ENCODE assay signal across 1 cellular context in the genomic region with DNA sequence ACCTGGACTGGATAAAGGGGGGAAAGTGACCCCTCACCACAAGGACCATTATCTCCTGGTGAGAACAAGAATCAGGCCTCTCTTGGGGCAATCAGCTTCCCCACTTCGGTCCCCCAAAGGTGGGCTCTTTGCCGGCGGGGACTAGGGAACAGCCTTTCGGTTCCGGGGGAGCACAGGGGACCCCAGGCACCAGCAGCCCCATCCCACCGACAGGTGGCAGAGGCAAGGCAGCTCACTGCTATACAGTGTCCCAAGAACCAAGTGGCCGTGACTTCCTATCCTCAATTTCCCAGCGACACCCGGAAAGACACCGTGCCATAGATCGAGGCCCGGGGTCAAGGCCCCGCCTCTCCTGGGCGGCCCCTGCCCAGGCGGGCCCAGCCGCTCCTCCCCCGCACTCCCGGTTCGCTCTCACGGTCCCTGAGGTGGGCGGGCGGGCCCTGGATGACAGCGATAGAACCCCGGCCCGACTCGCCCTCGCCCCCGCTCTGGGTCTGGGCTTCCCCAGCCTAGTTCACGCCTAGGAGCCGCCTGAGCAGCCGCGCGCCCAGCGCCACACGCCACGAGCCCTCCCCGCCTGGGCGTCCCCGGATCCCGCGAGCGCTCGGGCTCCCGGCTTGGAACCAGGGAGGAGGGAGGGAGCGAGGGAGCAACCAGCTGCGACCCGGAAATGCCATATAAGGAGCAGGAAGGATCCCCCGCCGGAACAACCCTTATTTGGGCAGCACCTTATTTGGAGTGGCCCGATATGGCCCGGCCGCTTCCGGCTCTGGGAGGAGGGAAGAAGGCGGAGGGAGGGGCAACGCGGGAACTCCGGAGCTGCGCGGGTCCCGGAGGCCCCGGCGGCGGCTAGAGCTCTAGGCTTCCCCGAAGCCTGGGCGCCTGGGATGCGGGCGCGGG.
TF ChIP-seq lines count a peak whose summit lies in the region.

No MANE protein-coding gene starts in this region.

TF ChIP-seq in HEK293, 187 proteins besides CTCF, POLR2A, EP300 and RAD21 (continued from another document and continues in another):
- TF ChIP-seq, protein P1, sequence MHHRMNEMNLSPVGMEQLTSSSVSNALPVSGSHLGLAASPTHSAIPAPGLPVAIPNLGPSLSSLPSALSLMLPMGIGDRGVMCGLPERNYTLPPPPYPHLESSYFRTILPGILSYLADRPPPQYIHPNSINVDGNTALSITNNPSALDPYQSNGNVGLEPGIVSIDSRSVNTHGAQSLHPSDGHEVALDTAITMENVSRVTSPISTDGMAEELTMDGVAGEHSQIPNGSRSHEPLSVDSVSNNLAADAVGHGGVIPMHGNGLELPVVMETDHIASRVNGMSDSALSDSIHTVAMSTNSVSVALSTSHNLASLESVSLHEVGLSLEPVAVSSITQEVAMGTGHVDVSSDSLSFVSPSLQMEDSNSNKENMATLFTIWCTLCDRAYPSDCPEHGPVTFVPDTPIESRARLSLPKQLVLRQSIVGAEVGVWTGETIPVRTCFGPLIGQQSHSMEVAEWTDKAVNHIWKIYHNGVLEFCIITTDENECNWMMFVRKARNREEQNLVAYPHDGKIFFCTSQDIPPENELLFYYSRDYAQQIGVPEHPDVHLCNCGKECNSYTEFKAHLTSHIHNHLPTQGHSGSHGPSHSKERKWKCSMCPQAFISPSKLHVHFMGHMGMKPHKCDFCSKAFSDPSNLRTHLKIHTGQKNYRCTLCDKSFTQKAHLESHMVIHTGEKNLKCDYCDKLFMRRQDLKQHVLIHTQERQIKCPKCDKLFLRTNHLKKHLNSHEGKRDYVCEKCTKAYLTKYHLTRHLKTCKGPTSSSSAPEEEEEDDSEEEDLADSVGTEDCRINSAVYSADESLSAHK (tag by site-specific recombination; IDR thresholded peaks at IDR 0.05) = peak; percentile 10; the same call in 1 of the 2 replicates
- TF ChIP-seq, protein P2, sequence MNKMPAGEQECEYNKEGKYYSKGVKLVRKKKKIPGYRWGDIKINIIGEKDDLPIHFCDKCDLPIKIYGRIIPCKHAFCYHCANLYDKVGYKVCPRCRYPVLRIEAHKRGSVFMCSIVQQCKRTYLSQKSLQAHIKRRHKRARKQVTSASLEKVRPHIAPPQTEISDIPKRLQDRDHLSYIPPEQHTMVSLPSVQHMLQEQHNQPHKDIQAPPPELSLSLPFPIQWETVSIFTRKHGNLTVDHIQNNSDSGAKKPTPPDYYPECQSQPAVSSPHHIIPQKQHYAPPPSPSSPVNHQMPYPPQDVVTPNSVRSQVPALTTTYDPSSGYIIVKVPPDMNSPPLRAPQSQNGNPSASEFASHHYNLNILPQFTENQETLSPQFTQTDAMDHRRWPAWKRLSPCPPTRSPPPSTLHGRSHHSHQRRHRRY (tag by site-specific recombination; IDR thresholded peaks at IDR 0.05) = no peak
- TF ChIP-seq ZNF664 (tag by site-specific recombination; IDR thresholded peaks at IDR 0.05) = no peak
- no peak for TF ChIP-seq ZNF394 (tag by site-specific recombination; IDR thresholded peaks at IDR 0.05; ENCODE audit: borderline replicate concordance)
- TF ChIP-seq FEZF1 (tag by site-specific recombination; IDR thresholded peaks at IDR 0.05) = no peak
- TF ChIP-seq ZNF335 (tag by site-specific recombination; conservative IDR thresholded peaks at IDR 0.05) = peak; percentile 96
- no peak for TF ChIP-seq ZNF701 (tag by site-specific recombination; IDR thresholded peaks at IDR 0.05)
- TF ChIP-seq, protein P3, sequence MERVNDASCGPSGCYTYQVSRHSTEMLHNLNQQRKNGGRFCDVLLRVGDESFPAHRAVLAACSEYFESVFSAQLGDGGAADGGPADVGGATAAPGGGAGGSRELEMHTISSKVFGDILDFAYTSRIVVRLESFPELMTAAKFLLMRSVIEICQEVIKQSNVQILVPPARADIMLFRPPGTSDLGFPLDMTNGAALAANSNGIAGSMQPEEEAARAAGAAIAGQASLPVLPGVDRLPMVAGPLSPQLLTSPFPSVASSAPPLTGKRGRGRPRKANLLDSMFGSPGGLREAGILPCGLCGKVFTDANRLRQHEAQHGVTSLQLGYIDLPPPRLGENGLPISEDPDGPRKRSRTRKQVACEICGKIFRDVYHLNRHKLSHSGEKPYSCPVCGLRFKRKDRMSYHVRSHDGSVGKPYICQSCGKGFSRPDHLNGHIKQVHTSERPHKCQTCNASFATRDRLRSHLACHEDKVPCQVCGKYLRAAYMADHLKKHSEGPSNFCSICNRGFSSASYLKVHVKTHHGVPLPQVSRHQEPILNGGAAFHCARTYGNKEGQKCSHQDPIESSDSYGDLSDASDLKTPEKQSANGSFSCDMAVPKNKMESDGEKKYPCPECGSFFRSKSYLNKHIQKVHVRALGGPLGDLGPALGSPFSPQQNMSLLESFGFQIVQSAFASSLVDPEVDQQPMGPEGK (tag by site-specific recombination; IDR thresholded peaks at IDR 0.05) = peak; percentile 99
- TF ChIP-seq, protein P4, sequence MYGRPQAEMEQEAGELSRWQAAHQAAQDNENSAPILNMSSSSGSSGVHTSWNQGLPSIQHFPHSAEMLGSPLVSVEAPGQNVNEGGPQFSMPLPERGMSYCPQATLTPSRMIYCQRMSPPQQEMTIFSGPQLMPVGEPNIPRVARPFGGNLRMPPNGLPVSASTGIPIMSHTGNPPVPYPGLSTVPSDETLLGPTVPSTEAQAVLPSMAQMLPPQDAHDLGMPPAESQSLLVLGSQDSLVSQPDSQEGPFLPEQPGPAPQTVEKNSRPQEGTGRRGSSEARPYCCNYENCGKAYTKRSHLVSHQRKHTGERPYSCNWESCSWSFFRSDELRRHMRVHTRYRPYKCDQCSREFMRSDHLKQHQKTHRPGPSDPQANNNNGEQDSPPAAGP (tag by site-specific recombination; IDR thresholded peaks at IDR 0.05) = peak; percentile 49
- TF ChIP-seq, protein P5, sequence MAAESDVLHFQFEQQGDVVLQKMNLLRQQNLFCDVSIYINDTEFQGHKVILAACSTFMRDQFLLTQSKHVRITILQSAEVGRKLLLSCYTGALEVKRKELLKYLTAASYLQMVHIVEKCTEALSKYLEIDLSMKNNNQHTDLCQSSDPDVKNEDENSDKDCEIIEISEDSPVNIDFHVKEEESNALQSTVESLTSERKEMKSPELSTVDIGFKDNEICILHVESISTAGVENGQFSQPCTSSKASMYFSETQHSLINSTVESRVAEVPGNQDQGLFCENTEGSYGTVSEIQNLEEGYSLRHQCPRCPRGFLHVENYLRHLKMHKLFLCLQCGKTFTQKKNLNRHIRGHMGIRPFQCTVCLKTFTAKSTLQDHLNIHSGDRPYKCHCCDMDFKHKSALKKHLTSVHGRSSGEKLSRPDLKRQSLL (tag by site-specific recombination; IDR thresholded peaks at IDR 0.05) = peak; percentile 20
- TF ChIP-seq ZNF621 (tag by site-specific recombination; IDR thresholded peaks at IDR 0.05) = no peak
- peak; percentile 50; the same call in 1 of the 2 replicates for TF ChIP-seq SP7 (tag by site-specific recombination; IDR thresholded peaks at IDR 0.05)
- TF ChIP-seq, protein P6, sequence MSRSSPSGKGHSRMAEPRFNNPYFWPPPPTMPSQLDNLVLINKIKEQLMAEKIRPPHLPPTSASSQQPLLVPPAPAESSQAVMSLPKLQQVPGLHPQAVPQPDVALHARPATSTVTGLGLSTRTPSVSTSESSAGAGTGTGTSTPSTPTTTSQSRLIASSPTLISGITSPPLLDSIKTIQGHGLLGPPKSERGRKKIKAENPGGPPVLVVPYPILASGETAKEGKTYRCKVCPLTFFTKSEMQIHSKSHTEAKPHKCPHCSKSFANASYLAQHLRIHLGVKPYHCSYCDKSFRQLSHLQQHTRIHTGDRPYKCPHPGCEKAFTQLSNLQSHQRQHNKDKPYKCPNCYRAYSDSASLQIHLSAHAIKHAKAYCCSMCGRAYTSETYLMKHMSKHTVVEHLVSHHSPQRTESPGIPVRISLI (tag by site-specific recombination; IDR thresholded peaks at IDR 0.05) = no peak
- no peak for TF ChIP-seq ZNF19 (tag by site-specific recombination; IDR thresholded peaks at IDR 0.05; ENCODE audit: low read depth)
- TF ChIP-seq REPIN1 (tag by site-specific recombination; IDR thresholded peaks at IDR 0.05; ENCODE audit: low read depth) = no peak
- TF ChIP-seq SP2 (tag by site-specific recombination; IDR thresholded peaks at IDR 0.05) = peak; percentile 93
- peak; percentile 81 for TF ChIP-seq WT1 (tag by site-specific recombination; IDR thresholded peaks at IDR 0.05)
- no peak for TF ChIP-seq ZNF544 (tag by site-specific recombination; IDR thresholded peaks at IDR 0.05)
- 0 out of 2 replicates have a peak, but pooled peaks have one; percentile 29 for TF ChIP-seq ZNF2 (tag by site-specific recombination; IDR thresholded peaks at IDR 0.05)
- no peak for TF ChIP-seq ZNF114 (tag by site-specific recombination; IDR thresholded peaks at IDR 0.05)
- no peak for TF ChIP-seq ZNF302 (tag by site-specific recombination; IDR thresholded peaks at IDR 0.05; ENCODE audit: low read depth)
- TF ChIP-seq ZSCAN30 (tag by site-specific recombination; IDR thresholded peaks at IDR 0.05) = peak; percentile 83; the same call in 1 of the 2 replicates
- TF ChIP-seq, protein P7, sequence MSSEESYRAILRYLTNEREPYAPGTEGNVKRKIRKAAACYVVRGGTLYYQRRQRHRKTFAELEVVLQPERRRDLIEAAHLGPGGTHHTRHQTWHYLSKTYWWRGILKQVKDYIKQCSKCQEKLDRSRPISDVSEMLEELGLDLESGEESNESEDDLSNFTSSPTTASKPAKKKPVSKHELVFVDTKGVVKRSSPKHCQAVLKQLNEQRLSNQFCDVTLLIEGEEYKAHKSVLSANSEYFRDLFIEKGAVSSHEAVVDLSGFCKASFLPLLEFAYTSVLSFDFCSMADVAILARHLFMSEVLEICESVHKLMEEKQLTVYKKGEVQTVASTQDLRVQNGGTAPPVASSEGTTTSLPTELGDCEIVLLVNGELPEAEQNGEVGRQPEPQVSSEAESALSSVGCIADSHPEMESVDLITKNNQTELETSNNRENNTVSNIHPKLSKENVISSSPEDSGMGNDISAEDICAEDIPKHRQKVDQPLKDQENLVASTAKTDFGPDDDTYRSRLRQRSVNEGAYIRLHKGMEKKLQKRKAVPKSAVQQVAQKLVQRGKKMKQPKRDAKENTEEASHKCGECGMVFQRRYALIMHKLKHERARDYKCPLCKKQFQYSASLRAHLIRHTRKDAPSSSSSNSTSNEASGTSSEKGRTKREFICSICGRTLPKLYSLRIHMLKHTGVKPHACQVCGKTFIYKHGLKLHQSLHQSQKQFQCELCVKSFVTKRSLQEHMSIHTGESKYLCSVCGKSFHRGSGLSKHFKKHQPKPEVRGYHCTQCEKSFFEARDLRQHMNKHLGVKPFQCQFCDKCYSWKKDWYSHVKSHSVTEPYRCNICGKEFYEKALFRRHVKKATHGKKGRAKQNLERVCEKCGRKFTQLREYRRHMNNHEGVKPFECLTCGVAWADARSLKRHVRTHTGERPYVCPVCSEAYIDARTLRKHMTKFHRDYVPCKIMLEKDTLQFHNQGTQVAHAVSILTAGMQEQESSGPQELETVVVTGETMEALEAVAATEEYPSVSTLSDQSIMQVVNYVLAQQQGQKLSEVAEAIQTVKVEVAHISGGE (tag by site-specific recombination; conservative IDR thresholded peaks at IDR 0.05; ENCODE audit: low read depth) = peak; percentile 60; the same call in 1 of the 2 replicates
- no peak for TF ChIP-seq ZNF514 (tag by site-specific recombination; IDR thresholded peaks at IDR 0.05)
- TF ChIP-seq ZBTB8A (tag by site-specific recombination; IDR thresholded peaks at IDR 0.05) = peak; percentile 98
- no peak for TF ChIP-seq GLI4 (tag by site-specific recombination; IDR thresholded peaks at IDR 0.05)
- TF ChIP-seq ZNF146 (tag by site-specific recombination; IDR thresholded peaks at IDR 0.05) = no peak
- TF ChIP-seq ZNF830 (tag by site-specific recombination; IDR thresholded peaks at IDR 0.05; ENCODE audit: low read depth) = no peak
- no peak for TF ChIP-seq ZNF157 (tag by site-specific recombination; IDR thresholded peaks at IDR 0.05)
- TF ChIP-seq ZBTB7A (tag by site-specific recombination; IDR thresholded peaks at IDR 0.05; ENCODE audit: low read depth) = peak; percentile 90
- TF ChIP-seq MEIS1 (CRISPR knock-in tag; IDR thresholded peaks at IDR 0.05; ENCODE audit: borderline replicate concordance) = no peak
- TF ChIP-seq ZNF600 (tag by site-specific recombination; IDR thresholded peaks at IDR 0.05) = peak; percentile 83
- TF ChIP-seq HOXC10 (CRISPR knock-in tag; IDR thresholded peaks at IDR 0.05) = no peak
- TF ChIP-seq, protein P8, sequence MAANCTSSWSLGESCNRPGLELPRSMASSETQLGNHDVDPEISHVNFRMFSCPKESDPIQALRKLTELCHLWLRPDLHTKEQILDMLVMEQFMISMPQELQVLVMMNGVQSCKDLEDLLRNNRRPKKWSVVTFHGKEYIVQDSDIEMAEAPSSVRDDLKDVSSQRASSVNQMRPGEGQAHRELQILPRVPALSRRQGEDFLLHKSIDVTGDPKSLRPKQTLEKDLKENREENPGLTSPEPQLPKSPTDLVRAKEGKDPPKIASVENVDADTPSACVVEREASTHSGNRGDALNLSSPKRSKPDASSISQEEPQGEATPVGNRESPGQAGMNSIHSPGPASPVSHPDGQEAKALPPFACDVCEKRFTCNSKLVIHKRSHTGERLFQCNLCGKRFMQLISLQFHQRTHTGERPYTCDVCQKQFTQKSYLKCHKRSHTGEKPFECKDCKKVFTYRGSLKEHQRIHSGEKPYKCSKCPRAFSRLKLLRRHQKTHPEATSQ (tag by site-specific recombination; IDR thresholded peaks at IDR 0.05) = no peak
- TF ChIP-seq ZNF623 (tag by site-specific recombination; IDR thresholded peaks at IDR 0.05) = 0 out of 2 replicates have a peak, but pooled peaks have one; percentile 7
- TF ChIP-seq ZNF596 (tag by site-specific recombination; IDR thresholded peaks at IDR 0.05) = no peak
- no peak for TF ChIP-seq ZNF521 (tag by site-specific recombination; IDR thresholded peaks at IDR 0.05)
- no peak for TF ChIP-seq ZNF433 (tag by site-specific recombination; IDR thresholded peaks at IDR 0.05; ENCODE audit: low read depth)
- no peak for TF ChIP-seq ZNF274 (IDR thresholded peaks at IDR 0.05; ENCODE audit: low read length)
- no peak for TF ChIP-seq ZNF274 (tag by site-specific recombination; IDR thresholded peaks at IDR 0.05; ENCODE audit: borderline replicate concordance)
